Comparison of ENCODE assay signal across 25 cellular contexts in genomic region chr14:76779221-76780057, GRCh38. TPM values are rescaled to one million over a fixed set of nuclear protein-coding genes. Genes with fewer than 3 reads are reported as not detected.
DNase-seq lines count a peak whose midpoint lies in the region; ATAC-seq and TF ChIP-seq lines count a peak whose summit lies in the region.
"Had no signal": no experiment of that assay in that cellular context is flagged by ENCODE, and none has a peak within 500 bp of the region (broad histone marks: within the 10 kb centered on the region; RNA-seq: fewer than 3 reads in every experiment).

No MANE protein-coding gene starts in this region.

- CTCF ChIA-PET in T-cell (lab: Charles Lee), result no interaction called here

- no peaks in the 10 kb centered on the region for H3K9me3 Mint-ChIP-seq in central memory CD8-positive, alpha-beta T cell
- H3K9me3 Mint-ChIP-seq in memory B cell, result no peaks in the 10 kb centered on the region
- no peaks in the 10 kb centered on the region for H3K9me3 Mint-ChIP-seq in T-cell
- H3K9me3 Mint-ChIP-seq: CD4-positive, CD25-positive, alpha-beta regulatory T cell had no signal

- no peak for DNase-seq in left ventricle myocardium inferior
- no peak for DNase-seq in heart right ventricle
- DNase-seq in central memory CD8-positive, alpha-beta T cell (ENCODE audit: low spot score in 2 of 2), result no peak
- no peak for DNase-seq in memory B cell (ENCODE audit: low spot score in 2 of 2)
- DNase-seq in stimulated activated CD4-positive, alpha-beta T cell treated with anti-CD3 and anti-CD28 coated beads, Interleukin-4, amount 100 ng/mL, for 24 hours, result no peak
- DNase-seq in T-cell, result no peak
- DNase-seq: activated CD4-positive, alpha-beta T cell treated with anti-CD3 and anti-CD28 coated beads for 1 hour; activated gamma-delta T cell; brain microvascular endothelial cell; CD4-positive, CD25-positive, alpha-beta regulatory T cell; cortex of kidney; mesendoderm; NCI-H1092; NCI-H1930; NCI-H526; stimulated activated CD4-positive, alpha-beta T cell treated with anti-CD3 and anti-CD28 coated beads, Interleukin-4, amount 100 ng/mL, for 1 hour; stimulated activated naive CD4-positive, alpha-beta T cell; thyroid gland had no signal

- H3K4me1 Mint-ChIP-seq in central memory CD8-positive, alpha-beta T cell, result peaks cover 18% of the 10 kb centered on the region
- H3K4me1 Mint-ChIP-seq in memory B cell (no peaks in the 10 kb centered on the region), T-cell (peaks cover 11 to 24% (median 23%) of the 10 kb centered on the region in 3 donors)

- no peaks in the 10 kb centered on the region for H3K9me3 ChIP-seq in left ventricle myocardium inferior (replicated peaks)
- H3K9me3 ChIP-seq in heart right ventricle, result no peaks in the 10 kb centered on the region
- H3K9me3 ChIP-seq: Peyer's patch, thyroid gland had no signal

- peak overlapping the region; percentile 11 for H3K27ac Mint-ChIP-seq in central memory CD8-positive, alpha-beta T cell (ENCODE audit: low read depth)
- H3K27ac Mint-ChIP-seq in memory B cell, result peak overlapping the region; percentile 3
- H3K27ac Mint-ChIP-seq in T-cell, result peak overlapping the region in 1 of 2 donors; percentile 49

- H3K4me3 Mint-ChIP-seq in central memory CD8-positive, alpha-beta T cell, result no peak overlapping the region
- H3K4me3 Mint-ChIP-seq in memory B cell, result no peak overlapping the region
- H3K4me3 Mint-ChIP-seq in T-cell, result no peak overlapping the region
- H3K4me3 Mint-ChIP-seq: CD4-positive, CD25-positive, alpha-beta regulatory T cell had no signal

- no peak for ATAC-seq in heart right ventricle
- no peak for ATAC-seq in central memory CD8-positive, alpha-beta T cell (replicated peaks; ENCODE audit: extremely low read depth, poor library complexity, severe bottlenecking)
- no peak for ATAC-seq in memory B cell (ENCODE audit: low read depth)
- no peak for ATAC-seq in T-cell (replicated peaks in 1 of 4)
- ATAC-seq: HCT116 had no signal

- H3K36me3 ChIP-seq in left ventricle myocardium inferior (peaks cover 38% of the 10 kb centered on the region), heart right ventricle (peaks cover 0 to 90% (median 11%) of the 10 kb centered on the region in 9 donors)
- H3K36me3 ChIP-seq: brain microvascular endothelial cell, Peyer's patch had no signal

- H3K27me3 Mint-ChIP-seq in central memory CD8-positive, alpha-beta T cell, result peaks cover 9% of the 10 kb centered on the region
- H3K27me3 Mint-ChIP-seq in memory B cell (no peaks in the 10 kb centered on the region), T-cell (no peaks in the 10 kb centered on the region)
- H3K27me3 Mint-ChIP-seq: CD4-positive, CD25-positive, alpha-beta regulatory T cell had no signal

- intact Hi-C loops in left ventricle myocardium inferior (cut with micrococcal nuclease) (loop anchor here (5.0 kb wide), 1 partner anchor 67 kb away; no protein-coding TSS in a partner anchor), heart right ventricle (cut with DNase I) (loop anchor here in 3 of 10 donors (5.0 kb wide), 1 partner anchor 67 kb away; no protein-coding TSS in a partner anchor)

- peaks cover 3% of the 10 kb centered on the region for H3K36me3 Mint-ChIP-seq in central memory CD8-positive, alpha-beta T cell (ENCODE audit: insufficient read depth)
- peaks cover 5% of the 10 kb centered on the region for H3K36me3 Mint-ChIP-seq in memory B cell
- peaks cover 5% of the 10 kb centered on the region for H3K36me3 Mint-ChIP-seq in T-cell

- H3K27ac ChIP-seq in left ventricle myocardium inferior (replicated peaks) (peak overlapping the region; percentile 70), heart right ventricle (peak overlapping the region in 2 of 10 donors; percentile 16 to 80), temporal lobe (ENCODE audit: low read depth, low read length) (peak overlapping the region; percentile 88)
- H3K27ac ChIP-seq: brain microvascular endothelial cell, Peyer's patch, thyroid gland had no signal

- no peaks in the 10 kb centered on the region for H3K27me3 ChIP-seq in left ventricle myocardium inferior (ENCODE audit: low read depth)
- H3K27me3 ChIP-seq in heart right ventricle, result no peaks in the 10 kb centered on the region
- H3K27me3 ChIP-seq: brain microvascular endothelial cell, Peyer's patch, thyroid gland had no signal

- H3K4me3 ChIP-seq in left ventricle myocardium inferior (no peak overlapping the region), heart right ventricle (no peak overlapping the region)
- H3K4me3 ChIP-seq: Peyer's patch, thyroid gland had no signal

- peaks cover 76% of the 10 kb centered on the region for H3K4me1 ChIP-seq in left ventricle myocardium inferior
- H3K4me1 ChIP-seq in heart right ventricle, result peaks cover 13 to 85% (median 63%) of the 10 kb centered on the region in 9 donors

- WGBS in heart right ventricle, 2 donors, result 90 to 92% methylated on average over 7 of the region's 7 CpGs

- POLR2A ChIA-PET in T-cell (lab: Charles Lee), result no interaction called here

- no peak for TF ChIP-seq CTCF in left ventricle myocardium inferior (IDR thresholded peaks at IDR 0.05; ENCODE audit: borderline replicate concordance)
- TF ChIP-seq CTCF in heart right ventricle (IDR thresholded peaks at IDR 0.05), result no peak

RNA-seq across cellular contexts. Expression of gene VASH1, which starts 18.2 kb away (rescaled TPM):
- 12.4 TPM for total RNA-seq in left ventricle myocardium inferior
- total RNA-seq in heart right ventricle, result 10 to 100 TPM in 8 of 10 donors, 1 to 10 TPM in 2; 9.1 to 20.2 (median 12.9) TPM
- polyA plus RNA-seq in heart right ventricle, result 10 to 100 TPM; 13.2 to 13.6 TPM
- total RNA-seq in temporal lobe, result 79.9 TPM
- total RNA-seq in T-cell, result 10 to 100 TPM in 3 of 5 donors, 1 to 10 TPM in 2; 3.8 to 14.9 (median 10.3) TPM

RNA-seq across cellular contexts. Expression of gene ANGEL1, which starts 33.2 kb away (rescaled TPM):
- 9.3 TPM for total RNA-seq in left ventricle myocardium inferior
- total RNA-seq in heart right ventricle, result 10 to 100 TPM in 8 of 10 donors, 1 to 10 TPM in 2; 9.2 to 17.1 (median 12.9) TPM
- polyA plus RNA-seq in heart right ventricle, result 1 to 10 TPM; 5.5 to 9.9 TPM
- total RNA-seq in temporal lobe, result 8.6 TPM
- 10 to 100 TPM; 15.4 to 33.7 (median 28.3) TPM for total RNA-seq in T-cell

RNA-seq across cellular contexts. Expression of gene LRRC74A, which starts 46.8 kb away (rescaled TPM):
- total RNA-seq in left ventricle myocardium inferior (not detected), heart right ventricle (not detected), temporal lobe (not detected), T-cell (not detected)
- polyA plus RNA-seq in heart right ventricle, result not detected
- total RNA-seq: CD4-positive, CD25-positive, alpha-beta regulatory T cell; kidney epithelial cell; omental fat pad; Peyer's patch; renal cortical epithelial cell; T-helper 1 cell treated with Interleukin-12 subunit alpha and Interleukin-12 subunit beta and Interleukin-4 antibody, amounts not matched to agents 30 ng/mL and 1 ng/mL, for 36 hours; thyroid gland had no signal
- polyA plus RNA-seq: CD4-positive, CD25-positive, alpha-beta regulatory T cell had no signal
